In the genomic region with DNA sequence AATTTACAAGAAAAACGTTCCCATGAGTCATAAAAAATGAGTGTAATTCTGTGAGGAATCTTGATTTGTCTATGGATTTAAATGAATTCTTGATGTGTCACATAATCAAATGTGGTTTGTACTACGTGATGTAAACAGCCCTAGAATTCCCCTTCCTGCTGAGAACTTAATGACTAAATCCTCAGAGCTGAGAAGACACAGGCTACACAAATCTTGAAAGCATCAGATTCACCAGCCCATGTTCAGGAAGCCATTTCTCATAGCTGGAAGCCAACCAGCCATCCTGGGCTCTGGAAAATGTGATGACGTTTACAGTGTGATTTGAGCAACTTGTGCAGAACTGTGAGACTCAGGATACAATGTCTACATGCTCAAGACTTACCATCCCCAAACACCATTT, we compare ENCODE assay signal across 11 cellular contexts.
DNase-seq lines count a peak whose midpoint lies in the region; ATAC-seq and TF ChIP-seq lines count a peak whose summit lies in the region.
"Had no signal": no experiment of that assay in that cellular context is flagged by ENCODE, and none has a peak within 500 bp of the region (broad histone marks: within the 10 kb centered on the region; RNA-seq: fewer than 3 reads in every experiment).

No MANE protein-coding gene starts in this region.

- H3K36me3 ChIP-seq in brain microvascular endothelial cell (replicated peaks) (no peaks in the 10 kb centered on the region), transverse colon (no peaks in the 10 kb centered on the region)

- H3K27ac ChIP-seq in brain microvascular endothelial cell (peak overlapping the region; percentile 91), transverse colon (no peak overlapping the region)
- H3K27ac ChIP-seq: C4-2B, VCaP had no signal

- WGBS in transverse colon (ENCODE audit: low coverage in 1 of 2), 2 donors, result 48 to 55% methylated on average over 3 of the region's 3 CpGs

- TF ChIP-seq CTCF in brain microvascular endothelial cell (IDR thresholded peaks at IDR 0.05; ENCODE audit: low read depth, low read length, missing control alignments) (no peak), transverse colon (IDR thresholded peaks at IDR 0.05) (no peak)

- H3K9me3 ChIP-seq in transverse colon, result no peaks in the 10 kb centered on the region

- ATAC-seq in HG02610 (IDR thresholded peaks at IDR 0.05; ENCODE audit: unreplicated experiment), result no peak
- no peak for ATAC-seq in HG03439 (IDR thresholded peaks at IDR 0.05; ENCODE audit: unreplicated experiment)

- intact Hi-C loops in transverse colon (cut with DNase I; ENCODE audit: low total_unique reads), result no loop called here

- H3K4me3 ChIP-seq in brain microvascular endothelial cell (ENCODE audit: low read depth, low read length) (no peak overlapping the region), transverse colon (no peak overlapping the region)

- no peaks in the 10 kb centered on the region for H3K27me3 ChIP-seq in brain microvascular endothelial cell (replicated peaks)
- no peaks in the 10 kb centered on the region for H3K27me3 ChIP-seq in transverse colon

- H3K4me1 ChIP-seq in transverse colon, result no peaks in the 10 kb centered on the region

- in situ Hi-C loops in brain microvascular endothelial cell (cut with HindIII; ENCODE audit: low pct_ligation_motif_present, low sequenced_read_pairs), result no loop called here
- in situ Hi-C loops in transverse colon (cut with MboI; ENCODE audit: low pct_ligation_motif_present in 1 of 4, low pct_unique_long_range_greater_than_20kb in 1 of 4, low sequenced_read_pairs in 3 of 4), result no loop called here

- TF ChIP-seq POLR2A in transverse colon (IDR thresholded peaks at IDR 0.05), result no peak

- DNase-seq in AG08395 (ENCODE audit: low spot score) (peak; percentile 86), HT1080 (ENCODE audit: low read depth) (peak; percentile 97), brain microvascular endothelial cell (peak; percentile 92), iris pigment epithelial cell (ENCODE audit: low read depth) (peak; percentile 100), transverse colon (no peak)
- no peak for DNase-seq in activated CD4-positive, CD25-positive, alpha-beta regulatory T cell treated with anti-CD3 and anti-CD28 coated beads, Interleukin-2, amount 50 U/mL, for 72 hours
- DNase-seq: NCI-H1694 had no signal

- TF ChIP-seq EP300 in transverse colon (IDR thresholded peaks at IDR 0.05; ENCODE audit: low read depth), result no peak

Comparison
In these comparisons a context has a peak if more than half of its experiments do, and no peak if none do; other contexts are left out.
1. DNase-seq: peak in AG08395 (single experiment), HT1080 (single experiment), brain microvascular endothelial cell (single experiment) and iris pigment epithelial cell (single experiment); none in transverse colon (single experiment) and activated CD4-positive, CD25-positive, alpha-beta regulatory T cell treated with anti-CD3 and anti-CD28 coated beads, Interleukin-2, amount 50 U/mL, for 72 hours (single experiment).